8 cellular contexts compared by ENCODE assay signal in the genomic region with DNA sequence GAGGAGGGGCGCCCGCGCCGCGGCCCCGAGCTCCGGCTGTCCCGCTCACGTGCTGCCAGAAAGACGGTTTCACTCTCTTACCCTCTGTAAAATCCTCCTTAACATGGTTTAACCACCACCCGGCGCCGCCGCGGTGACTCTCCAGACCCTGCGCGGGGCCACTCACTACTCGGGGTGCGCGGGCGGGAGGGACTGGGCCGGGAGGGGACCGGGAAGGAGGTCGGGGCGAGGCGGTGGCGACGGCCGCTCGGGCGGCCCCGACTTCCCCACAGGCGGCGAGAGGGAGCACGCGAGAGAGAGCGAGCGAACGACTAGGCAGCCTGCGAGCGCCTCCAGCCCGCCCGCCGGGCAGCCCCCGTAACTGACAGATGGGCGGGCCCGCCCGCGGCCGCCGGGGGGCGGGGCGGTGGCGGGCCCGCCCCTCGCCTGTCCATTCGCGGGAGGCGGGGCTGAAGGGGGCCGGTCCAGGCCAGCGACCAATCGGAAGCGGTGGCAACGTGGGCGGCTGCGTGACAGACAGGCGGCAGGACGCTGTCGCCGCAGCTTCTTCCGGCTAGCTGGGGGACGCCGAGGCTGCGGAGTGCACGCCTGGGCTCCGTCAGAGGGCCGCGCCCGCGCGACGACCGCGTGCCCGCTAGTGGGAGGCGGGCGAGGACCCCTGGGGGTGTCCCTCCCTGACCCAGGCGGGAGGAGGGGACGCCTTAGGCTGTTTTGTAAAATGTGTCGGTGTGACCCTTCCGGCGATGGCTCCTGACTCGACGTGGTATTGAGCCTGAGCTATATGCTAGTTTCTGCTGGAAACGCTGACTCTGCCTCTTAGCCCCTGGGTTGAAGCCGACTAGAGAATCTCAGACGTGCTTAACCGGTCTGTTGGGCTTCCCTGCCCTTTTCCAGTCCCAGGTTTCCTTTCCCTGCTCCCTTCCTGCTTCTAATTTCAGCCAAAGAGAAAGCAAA. TPM values are rescaled to one million over a fixed set of nuclear protein-coding genes. Genes with fewer than 3 reads are reported as not detected.
DNase-seq lines count a peak whose midpoint lies in the region; ATAC-seq, FAIRE-seq and TF ChIP-seq lines count a peak whose summit lies in the region.

EEA1 (minus strand) TSS at position 334 of the 954 bp plus-strand sequence; CDS start at position 105, 229 bp downstream.

- DNase-seq in AG04450 (ENCODE audit: low read depth, low spot score) (peak; percentile 80), NCI-H2227 (lab: John Stamatoyannopoulos, UW; ENCODE audit: unreplicated experiment) (peak; percentile 98), bronchial epithelial cell (ENCODE audit: low read depth) (peak; percentile 88), iPS-NIHi7 (ENCODE audit: extremely low spot score) (peak; percentile 97), smooth muscle cell of the brain vasculature (ENCODE audit: low read depth, low spot score) (peak; percentile 89)

- H3K4me3 ChIP-seq in AG04450 (ENCODE audit: low read depth, low read length) = peak within 1 kb of the TSS; percentile 82
- H3K4me3 ChIP-seq in WI38 (ENCODE audit: low read depth, low read length) = peak within 1 kb of the TSS; percentile 64
- H3K4me3 ChIP-seq in bronchial epithelial cell (ENCODE audit: low read depth, low read length) = peak within 1 kb of the TSS; percentile 53

- ATAC-seq in GM18873 (IDR thresholded peaks at IDR 0.05; ENCODE audit: low FRiP score, unreplicated experiment) (peak; percentile 86), HG03139 (IDR thresholded peaks at IDR 0.05; ENCODE audit: unreplicated experiment) (peak; percentile 87)

- no peaks in the 10 kb centered on the region for H3K27me3 ChIP-seq in AG04450 (ENCODE audit: control insufficient read depth, insufficient read depth, low read length)
- no peaks in the 10 kb centered on the region for H3K27me3 ChIP-seq in bronchial epithelial cell (ENCODE audit: control insufficient read depth, insufficient read depth, low read length)

- FAIRE-seq in bronchial epithelial cell (lab: Jason Lieb, UNC) = no peak

- CTCF ChIA-PET in AG04450 (lab: Charles Lee) = interaction anchor here (0.7 to 2.5 kb wide), 4 partner anchors 58 to 490 kb away, joined by 3 to 7 read pairs (median 6); no protein-coding TSS in a partner anchor

- POLR2A ChIA-PET in AG04450 (lab: Yijun Ruan, JAX) = interaction anchor here (0.6 to 2.6 kb wide), 11 partner anchors 14 to 490 kb away, joined by 3 to 16 read pairs (median 3); no protein-coding TSS in a partner anchor

- H3K36me3 ChIP-seq in bronchial epithelial cell (ENCODE audit: control insufficient read depth, insufficient read depth, low read length) = no peaks in the 10 kb centered on the region

- peak within 1 kb of the TSS; percentile 86 for H3K27ac ChIP-seq in AG04450 (ENCODE audit: low read depth, low read length)

- H3K9me3 ChIP-seq in AG04450 (ENCODE audit: control insufficient read depth, insufficient read depth, low read length) = no peaks in the 10 kb centered on the region

- TF ChIP-seq CTCF in AG04450 (IDR thresholded peaks at IDR 0.05; ENCODE audit: low read depth, low read length) (no peak), WI38 (IDR thresholded peaks at IDR 0.05; ENCODE audit: low read depth, low read length) (no peak), bronchial epithelial cell (IDR thresholded peaks at IDR 0.05; ENCODE audit: insufficient read depth, low read length, severe bottlenecking) (peak; percentile 14)

RNA-seq across cellular contexts. Expression of gene EEA1, which starts in this region (rescaled TPM):
- 14.0 and 18.4 TPM in 2 replicates for polyA plus RNA-seq in AG04450 (2011; rRNA removed)
- 15.2 and 39.3 TPM in 2 replicates for polyA minus RNA-seq in AG04450 (2011; rRNA and poly(A)+ RNA removed)
- total RNA-seq in bronchial epithelial cell = 8.4 and 13.7 TPM in 2 replicates

Comparison
In these comparisons a context has a peak if more than half of its experiments do, and no peak if none do; other contexts are left out.
1. Peak in every context shown above with its lines: DNase-seq, ATAC-seq, H3K4me3 ChIP-seq and H3K27ac ChIP-seq.